In the genomic region with DNA sequence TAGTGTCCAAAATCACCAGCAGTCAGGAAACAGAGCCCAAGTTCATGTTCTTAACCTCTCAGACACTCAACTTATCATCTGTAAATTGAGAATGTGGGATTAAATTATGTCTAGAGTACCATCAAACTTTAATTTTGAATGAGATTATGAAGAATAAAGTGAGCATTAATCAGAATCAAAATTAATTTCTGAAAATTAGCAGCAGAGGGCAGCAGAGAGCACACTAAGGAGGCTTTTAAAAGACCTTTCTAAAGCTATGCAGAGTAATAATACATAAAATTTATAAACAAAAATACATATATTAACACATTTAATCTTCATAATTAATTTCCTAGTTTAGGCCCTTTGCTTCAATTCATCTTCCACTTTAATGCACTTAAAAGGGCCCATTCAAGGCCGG, we compare ENCODE assay signal across 1 cellular context.
TF ChIP-seq lines count a peak whose summit lies in the region.

No MANE protein-coding gene starts in this region.

TF ChIP-seq in liver, 16 proteins besides CTCF, POLR2A, EP300 and RAD21 (continued from another document):
- TF ChIP-seq, protein P1, sequence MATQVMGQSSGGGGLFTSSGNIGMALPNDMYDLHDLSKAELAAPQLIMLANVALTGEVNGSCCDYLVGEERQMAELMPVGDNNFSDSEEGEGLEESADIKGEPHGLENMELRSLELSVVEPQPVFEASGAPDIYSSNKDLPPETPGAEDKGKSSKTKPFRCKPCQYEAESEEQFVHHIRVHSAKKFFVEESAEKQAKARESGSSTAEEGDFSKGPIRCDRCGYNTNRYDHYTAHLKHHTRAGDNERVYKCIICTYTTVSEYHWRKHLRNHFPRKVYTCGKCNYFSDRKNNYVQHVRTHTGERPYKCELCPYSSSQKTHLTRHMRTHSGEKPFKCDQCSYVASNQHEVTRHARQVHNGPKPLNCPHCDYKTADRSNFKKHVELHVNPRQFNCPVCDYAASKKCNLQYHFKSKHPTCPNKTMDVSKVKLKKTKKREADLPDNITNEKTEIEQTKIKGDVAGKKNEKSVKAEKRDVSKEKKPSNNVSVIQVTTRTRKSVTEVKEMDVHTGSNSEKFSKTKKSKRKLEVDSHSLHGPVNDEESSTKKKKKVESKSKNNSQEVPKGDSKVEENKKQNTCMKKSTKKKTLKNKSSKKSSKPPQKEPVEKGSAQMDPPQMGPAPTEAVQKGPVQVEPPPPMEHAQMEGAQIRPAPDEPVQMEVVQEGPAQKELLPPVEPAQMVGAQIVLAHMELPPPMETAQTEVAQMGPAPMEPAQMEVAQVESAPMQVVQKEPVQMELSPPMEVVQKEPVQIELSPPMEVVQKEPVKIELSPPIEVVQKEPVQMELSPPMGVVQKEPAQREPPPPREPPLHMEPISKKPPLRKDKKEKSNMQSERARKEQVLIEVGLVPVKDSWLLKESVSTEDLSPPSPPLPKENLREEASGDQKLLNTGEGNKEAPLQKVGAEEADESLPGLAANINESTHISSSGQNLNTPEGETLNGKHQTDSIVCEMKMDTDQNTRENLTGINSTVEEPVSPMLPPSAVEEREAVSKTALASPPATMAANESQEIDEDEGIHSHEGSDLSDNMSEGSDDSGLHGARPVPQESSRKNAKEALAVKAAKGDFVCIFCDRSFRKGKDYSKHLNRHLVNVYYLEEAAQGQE (IDR thresholded peaks at IDR 0.05) = no peak
